22 cellular contexts compared by ENCODE assay signal in the genomic region with DNA sequence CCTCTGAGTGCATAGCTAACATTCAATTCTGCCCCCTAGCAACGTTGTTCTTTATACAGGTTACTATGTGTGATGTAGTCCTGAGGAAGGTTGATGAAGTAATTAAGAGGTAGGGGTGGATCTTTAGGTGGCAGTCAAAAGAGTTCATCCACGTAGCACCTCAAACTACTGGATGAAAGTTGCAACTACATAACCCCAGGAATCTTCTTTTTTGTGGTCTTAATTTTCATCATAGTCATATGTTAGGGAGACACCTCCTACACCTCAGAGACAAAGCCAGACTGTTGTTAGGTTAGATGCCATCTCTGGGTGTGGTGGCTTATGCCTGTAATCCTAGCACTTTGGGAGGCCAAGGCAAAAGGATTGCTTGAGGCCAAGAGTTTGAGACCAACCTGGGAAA. TPM values are rescaled to one million over a fixed set of nuclear protein-coding genes. Genes with fewer than 3 reads are reported as not detected.
"Had no signal": no experiment of that assay in that cellular context is flagged by ENCODE, and none has a peak within 500 bp of the region (broad histone marks: within the 10 kb centered on the region; RNA-seq: fewer than 3 reads in every experiment).

No MANE protein-coding gene starts in this region.

- ATAC-seq: SK-N-SH treated with all-trans-retinoic acid at 6 μM for 48 hours had no signal

- H3K36me3 ChIP-seq: MG63, SJCRH30 had no signal

- H3K27me3 ChIP-seq: MG63, SJCRH30 had no signal

- H3K27ac ChIP-seq: SJCRH30 had no signal

- H3K9me3 ChIP-seq: MG63, SJCRH30 had no signal

- H3K4me3 ChIP-seq: MG63, SJCRH30 had no signal

- H3K4me1 ChIP-seq: SJCRH30 had no signal

- DNase-seq: KBM-7, MG63, NCI-H1092, NCI-H1105 treated with DMSO at 0.1 percent for 48 hours, NCI-H1417 treated with DMSO at 0.1 percent for 48 hours, NCI-H146, NCI-H1694 treated with DMSO at 0.1 percent for 48 hours, NCI-H1930, NCI-H2081, NCI-H2171, NCI-H226, NCI-H446, NCI-H510A, NCI-H524 treated with DMSO at 0.1 percent for 48 hours, NCI-H69, NCI-H774, RPMI8226, SHP77 treated with DMSO at 0.1 percent for 48 hours, SJCRH30 had no signal

RNA-seq across cellular contexts. Expression of a gene that starts 10.3 kb away (rescaled TPM):
- total RNA-seq: SJCRH30 had no signal

RNA-seq across cellular contexts. Expression of a gene that starts 53.2 kb away (rescaled TPM):
- total RNA-seq: HT-29, LHCN-M2, SJCRH30 had no signal
